23 cellular contexts compared by ENCODE assay signal in genomic region chr2:203261326-203262159, GRCh38.
"Had no signal": no experiment of that assay in that cellular context is flagged by ENCODE, and none has a peak within 500 bp of the region (broad histone marks: within the 10 kb centered on the region; RNA-seq: fewer than 3 reads in every experiment).

No MANE protein-coding gene starts in this region.

- H3K4me3 Mint-ChIP-seq: activated CD4-positive, alpha-beta T cell treated with anti-CD3 and anti-CD28 coated beads for 36 hours; memory B cell; natural killer cell had no signal

- H3K4me1 Mint-ChIP-seq: activated CD4-positive, alpha-beta T cell treated with anti-CD3 and anti-CD28 coated beads for 36 hours had no signal

- H3K36me3 ChIP-seq: breast epithelium had no signal

- H3K4me1 ChIP-seq: breast epithelium, heart left ventricle, right atrium auricular region, transverse colon had no signal

- FAIRE-seq: frontal cortex, kidney had no signal

- H3K27ac ChIP-seq: breast epithelium, epithelial cell of prostate, heart left ventricle, left ventricle myocardium inferior, right atrium auricular region, skin epidermis, transverse colon, VCaP had no signal

- H3K9me3 ChIP-seq: breast epithelium, heart left ventricle, left ventricle myocardium inferior, right atrium auricular region, transverse colon had no signal

- DNase-seq: activated CD4-positive, alpha-beta T cell treated with anti-CD3 and anti-CD28 coated beads for 36 hours; activated CD8-positive, alpha-beta memory T cell treated with anti-CD3 and anti-CD28 coated beads for 24 hours; activated naive CD4-positive, alpha-beta T cell treated with Interleukin-2 at 50 U/mL for 16 hours; aorta; cerebellar nuclear complex; effector memory CD4-positive, alpha-beta T cell; heart left ventricle; kidney; left ventricle myocardium inferior; natural killer cell; nucleus accumbens; stimulated activated CD4-positive, alpha-beta T cell treated with anti-CD3 and anti-CD28 coated beads, Interleukin-15, amount 100 ng/mL, for 24 hours; stimulated activated CD4-positive, alpha-beta T cell treated with anti-CD3 and anti-CD28 coated beads, Interleukin-4, amount 100 ng/mL, for 1 hour; stimulated activated naive CD4-positive, alpha-beta T cell; T-helper 1 cell; transverse colon had no signal

- H3K4me3 ChIP-seq: breast epithelium, heart left ventricle, left ventricle myocardium inferior, right atrium auricular region, skin epidermis, transverse colon had no signal

- H3K27me3 ChIP-seq: breast epithelium, heart left ventricle, right atrium auricular region, transverse colon had no signal

- H3K27me3 Mint-ChIP-seq: activated CD4-positive, alpha-beta T cell treated with anti-CD3 and anti-CD28 coated beads for 36 hours; memory B cell had no signal

- H3K9me3 Mint-ChIP-seq: memory B cell, natural killer cell had no signal

- ATAC-seq: activated CD4-positive, alpha-beta T cell treated with anti-CD3 and anti-CD28 coated beads for 36 hours; heart left ventricle; natural killer cell had no signal

- H3K27ac Mint-ChIP-seq: activated CD4-positive, alpha-beta T cell treated with anti-CD3 and anti-CD28 coated beads for 36 hours; memory B cell had no signal
